ENCODE assay signal across 18 cellular contexts in the genomic region with DNA sequence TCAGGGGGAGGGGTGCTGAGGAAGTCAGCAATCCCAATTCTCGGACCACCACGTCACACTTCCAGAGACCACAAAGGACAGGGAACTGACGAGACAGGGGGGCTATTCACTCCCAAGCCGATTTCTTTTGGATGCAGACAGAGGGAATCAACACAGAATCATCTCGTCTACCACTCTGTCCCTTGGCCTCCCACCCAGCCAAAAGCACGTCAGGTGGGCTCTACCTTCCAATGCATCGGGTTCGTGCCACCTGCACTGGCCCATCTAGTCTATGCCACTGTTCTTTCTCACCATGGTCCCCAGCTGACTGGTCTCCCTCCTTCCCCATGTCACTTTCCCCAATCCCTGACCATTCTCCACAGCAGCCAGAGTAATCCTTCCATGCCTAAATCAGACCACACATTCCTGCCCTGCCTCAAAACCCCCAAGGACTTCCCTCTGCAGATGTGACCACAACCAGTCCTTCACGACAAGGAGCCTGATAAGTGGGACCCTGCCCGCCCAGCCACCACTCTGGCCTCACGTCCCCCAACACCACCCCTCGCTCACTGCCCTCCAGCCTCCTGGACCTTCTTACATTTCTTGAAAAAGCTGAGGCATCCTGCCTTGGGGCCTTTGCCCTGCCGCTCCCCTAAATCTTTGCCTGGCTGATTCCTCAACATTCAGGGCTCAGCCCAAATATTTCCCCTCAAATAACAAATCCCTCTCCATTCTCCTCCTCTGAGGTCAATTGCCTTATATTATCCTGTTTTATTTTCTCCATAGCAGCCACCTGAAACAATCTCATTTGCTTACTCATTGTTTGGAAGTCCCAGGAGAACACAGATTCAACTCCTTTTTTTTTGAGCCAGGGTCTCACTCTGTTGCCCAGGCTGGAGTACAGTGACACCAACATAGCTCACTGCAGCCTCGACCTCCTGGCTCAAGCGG.
DNase-seq lines count a peak whose midpoint lies in the region; TF ChIP-seq lines count a peak whose summit lies in the region.
"Had no signal": no experiment of that assay in that cellular context is flagged by ENCODE, and none has a peak within 500 bp of the region (broad histone marks: within the 10 kb centered on the region; RNA-seq: fewer than 3 reads in every experiment).

No MANE protein-coding gene starts in this region.

- peaks cover 27% of the 10 kb centered on the region for H3K79me1 ChIP-seq in mesenchymal stem cell (replicated peaks; ENCODE audit: low read length, poor library complexity, severe bottlenecking)

- no peak overlapping the region for H3K4me2 ChIP-seq in mesenchymal stem cell (ENCODE audit: low read length, poor library complexity, severe bottlenecking)
- H3K4me2 ChIP-seq in SK-N-SH, result no peak overlapping the region

- H2BK15ac ChIP-seq in mesenchymal stem cell (ENCODE audit: low read depth, poor library complexity, severe bottlenecking), result no peak overlapping the region

- DNase-seq in Caco-2 (no peak), astrocyte of the hippocampus (ENCODE audit: low read depth, low spot score) (peak; percentile 29), mesenchymal stem cell (no peak), SK-N-SH (no peak), RPMI8226 (no peak), GM13977 (ENCODE audit: low spot score) (no peak)
- no peak for DNase-seq in effector CD8-positive, alpha-beta T cell (lab: John Stamatoyannopoulos, UW)
- DNase-seq: activated CD4-positive, alpha-beta memory T cell treated with anti-CD3 and anti-CD28 coated beads for 36 hours; activated naive CD8-positive, alpha-beta T cell treated with anti-CD3 and anti-CD28 coated beads for 36 hours; activated T-cell treated with anti-CD3 and anti-CD28 coated beads, Interleukin-2, amount 50 U/mL, for 48 hours; DMS79 treated with DMSO at 0.1 percent for 48 hours; KG1; left lung; NCI-H2029; NCI-H510A; SW 1271 had no signal

- H3K27me3 Mint-ChIP-seq in Caco-2 (ENCODE audit: insufficient read depth, unreplicated experiment), result no peaks in the 10 kb centered on the region
- H3K27me3 Mint-ChIP-seq: activated CD4-positive, alpha-beta memory T cell treated with anti-CD3 and anti-CD28 coated beads for 36 hours; activated naive CD8-positive, alpha-beta T cell treated with anti-CD3 and anti-CD28 coated beads for 36 hours; stimulated activated memory B cell treated with anti-CD40 and anti-IgM and Interleukin-4, amounts not matched to agents 10 μg/mL and 1 μg/mL and 100 μg/mL, for 72 hours had no signal

- no peak overlapping the region for H2AFZ ChIP-seq in ACC112 (ENCODE audit: low read length, unreplicated experiment)
- no peak overlapping the region for H2AFZ ChIP-seq in mesenchymal stem cell (ENCODE audit: low read depth, low read length)
- no peak overlapping the region for H2AFZ ChIP-seq in SK-N-SH (ENCODE audit: low read depth)

- POLR2A ChIA-PET in Caco-2 (lab: Charles Lee) (no interaction called here), SK-N-SH (lab: Yijun Ruan, JAX) (no interaction called here)

- in situ Hi-C loops in GM13977 (cut with MboI; ENCODE audit: low pct_unique_long_range_greater_than_20kb, low sequenced_read_pairs, unreplicated experiment), result loop anchor here (25.0 kb wide), 1 partner anchor 1635 kb away; no protein-coding TSS in a partner anchor

- H2BK12ac ChIP-seq in mesenchymal stem cell (ENCODE audit: low read length in 2 of 2), result peak overlapping the region in 1 of 2 experiments; percentile 67

- H3K9ac ChIP-seq in mesenchymal stem cell (ENCODE audit: low read length), result peak overlapping the region; percentile 21
- no peak overlapping the region for H3K9ac ChIP-seq in SK-N-SH

- H4K91ac ChIP-seq in mesenchymal stem cell (ENCODE audit: low read length), result peak overlapping the region; percentile 70

- peak overlapping the region in 1 of 2 experiments; percentile 46 for H3K14ac ChIP-seq in mesenchymal stem cell (ENCODE audit: low read length in 2 of 2)

- peak overlapping the region; percentile 71 for H3K27ac ChIP-seq in ACC112 (ENCODE audit: low read depth, low read length)
- no peak overlapping the region for H3K27ac ChIP-seq in mesenchymal stem cell (ENCODE audit: low read length, poor library complexity, severe bottlenecking)
- H3K27ac ChIP-seq in SK-N-SH (ENCODE audit: low read depth in 2 of 2, low read length in 1 of 2), result no peak overlapping the region

- no peak for TF ChIP-seq EP300 in SK-N-SH (IDR thresholded peaks at IDR 0.05; ENCODE audit: borderline replicate concordance in 1 of 2, low read depth in 1 of 2, low read length in 1 of 2)

- peak overlapping the region; percentile 14 to 40 for H3K18ac ChIP-seq in mesenchymal stem cell (ENCODE audit: low read depth in 1 of 2, low read length in 2 of 2)

- H3K36me3 Mint-ChIP-seq in Caco-2 (ENCODE audit: insufficient read depth, unreplicated experiment), result peaks cover 77% of the 10 kb centered on the region

- peak overlapping the region; percentile 15 for H2BK120ac ChIP-seq in mesenchymal stem cell (ENCODE audit: low read depth, low read length)

- no peak overlapping the region for H4K8ac ChIP-seq in mesenchymal stem cell (ENCODE audit: low read length)

- TF ChIP-seq CTCF in Caco-2 (IDR thresholded peaks at IDR 0.05; ENCODE audit: insufficient read depth in 1 of 2, low read depth in 1 of 2, low read length in 1 of 2, severe bottlenecking in 1 of 2, unreplicated experiment in 1 of 2) (no peak), SK-N-SH (IDR thresholded peaks at IDR 0.05) (no peak), GM13977 (IDR thresholded peaks at IDR 0.05; ENCODE audit: extremely low read depth, insufficient read depth, missing control alignments) (no peak)

- H3K9me3 ChIP-seq in Caco-2 (no peaks in the 10 kb centered on the region), mesenchymal stem cell (ENCODE audit: control insufficient read depth, low read length) (peaks cover under 1% of the 10 kb centered on the region), SK-N-SH (no peaks in the 10 kb centered on the region)
- H3K9me3 ChIP-seq: left lung had no signal

- H2AK5ac ChIP-seq in mesenchymal stem cell (ENCODE audit: low read length, severe bottlenecking), result peak overlapping the region; percentile 60

- no peaks in the 10 kb centered on the region for H3K9me2 ChIP-seq in SK-N-SH

- no peak for TF ChIP-seq RAD21 in SK-N-SH (IDR thresholded peaks at IDR 0.05; ENCODE audit: low read length)

- no peak overlapping the region for H3K23ac ChIP-seq in mesenchymal stem cell (ENCODE audit: low read length in 2 of 2)

- H3K4ac ChIP-seq in mesenchymal stem cell (ENCODE audit: low read depth in 1 of 2, low read length in 2 of 2), result no peak overlapping the region

- H2BK5ac ChIP-seq in mesenchymal stem cell (ENCODE audit: low read depth, low read length, poor library complexity, severe bottlenecking), result no peak overlapping the region

- H3K79me2 ChIP-seq in ACC112 (ENCODE audit: control insufficient read depth, insufficient read depth, low read length, unreplicated experiment) (no peaks in the 10 kb centered on the region), SK-N-SH (ENCODE audit: insufficient read depth) (no peaks in the 10 kb centered on the region)

- peak overlapping the region; percentile 2 for H3K27ac Mint-ChIP-seq in Caco-2 (ENCODE audit: unreplicated experiment)
- H3K27ac Mint-ChIP-seq: activated CD4-positive, alpha-beta memory T cell treated with anti-CD3 and anti-CD28 coated beads for 36 hours; activated naive CD8-positive, alpha-beta T cell treated with anti-CD3 and anti-CD28 coated beads for 36 hours; stimulated activated memory B cell treated with anti-CD40 and anti-IgM and Interleukin-4, amounts not matched to agents 10 μg/mL and 1 μg/mL and 100 μg/mL, for 72 hours had no signal

- H3K27me3 ChIP-seq in ACC112 (ENCODE audit: insufficient read depth, low read length) (no peaks in the 10 kb centered on the region), Caco-2 (replicated peaks; ENCODE audit: control insufficient read depth, insufficient read depth, low read length) (no peaks in the 10 kb centered on the region), mesenchymal stem cell (ENCODE audit: control insufficient read depth in 1 of 2, insufficient read depth in 1 of 2, low read length in 2 of 2) (no peaks in the 10 kb centered on the region), SK-N-SH (ENCODE audit: insufficient read depth) (no peaks in the 10 kb centered on the region)
- H3K27me3 ChIP-seq: left lung had no signal

- intact Hi-C loops in Caco-2 (cut with micrococcal nuclease; ENCODE audit: unreplicated experiment), result no loop called here

- H4K20me1 ChIP-seq in SK-N-SH (ENCODE audit: insufficient read depth), result no peaks in the 10 kb centered on the region

- H3K4me3 Mint-ChIP-seq in Caco-2 (ENCODE audit: unreplicated experiment), result no peak overlapping the region
- H3K4me3 Mint-ChIP-seq: activated CD4-positive, alpha-beta memory T cell treated with anti-CD3 and anti-CD28 coated beads for 36 hours; activated naive CD8-positive, alpha-beta T cell treated with anti-CD3 and anti-CD28 coated beads for 36 hours; stimulated activated memory B cell treated with anti-CD40 and anti-IgM and Interleukin-4, amounts not matched to agents 10 μg/mL and 1 μg/mL and 100 μg/mL, for 72 hours had no signal

- H3F3A ChIP-seq in SK-N-SH (replicated peaks; ENCODE audit: insufficient read depth), result peaks cover 15% of the 10 kb centered on the region

- no TSS peak for BruUV-seq in Caco-2 (replicated peaks; lab: Mats Ljungman, UMichigan)

- H3K4me3 ChIP-seq in ACC112 (ENCODE audit: low read depth, low read length) (no peak overlapping the region), Caco-2 (ENCODE audit: low read depth, low read length) (no peak overlapping the region), mesenchymal stem cell (ENCODE audit: insufficient read depth in 1 of 2, low read depth in 1 of 2, low read length in 2 of 2) (no peak overlapping the region), SK-N-SH (ENCODE audit: low read depth in 2 of 2, low read length in 1 of 2) (no peak overlapping the region)
- H3K4me3 ChIP-seq: left lung had no signal

- no peaks in the 10 kb centered on the region for H3K9me3 Mint-ChIP-seq in Caco-2 (ENCODE audit: unreplicated experiment)
- H3K9me3 Mint-ChIP-seq: activated CD4-positive, alpha-beta memory T cell treated with anti-CD3 and anti-CD28 coated beads for 36 hours; stimulated activated memory B cell treated with anti-CD40 and anti-IgM and Interleukin-4, amounts not matched to agents 10 μg/mL and 1 μg/mL and 100 μg/mL, for 72 hours had no signal

- peaks cover 62% of the 10 kb centered on the region for H3K4me1 ChIP-seq in ACC112 (ENCODE audit: control insufficient read depth, insufficient read depth, low read length, unreplicated experiment)
- no peaks in the 10 kb centered on the region for H3K4me1 ChIP-seq in Caco-2
- H3K4me1 ChIP-seq in mesenchymal stem cell (ENCODE audit: control insufficient read depth, insufficient read depth, low read depth, low read length), result peaks cover 37% of the 10 kb centered on the region
- H3K4me1 ChIP-seq in SK-N-SH (ENCODE audit: control insufficient read depth in 1 of 2, insufficient read depth in 2 of 2, low read depth in 1 of 2, low read length in 1 of 2), result peaks cover 0 to 24% of the 10 kb centered on the region in 2 experiments; a peak in 2 of 4 replicates

- 89% methylated on average over 15 of the region's 15 CpGs for WGBS in mesenchymal stem cell
- 94% methylated on average over 15 of the region's 15 CpGs for WGBS in SK-N-SH (ENCODE audit: low lambda C conversion rate)

- CTCF ChIA-PET in Caco-2 (lab: Charles Lee) (no interaction called here), SK-N-SH (lab: Yijun Ruan, JAX) (interaction anchor here (1.0 kb wide), 1 partner anchor 14 kb away, joined by 3 read pairs; no protein-coding TSS in a partner anchor)

- H3K4me1 Mint-ChIP-seq in Caco-2 (ENCODE audit: low read depth, unreplicated experiment), result no peaks in the 10 kb centered on the region
- H3K4me1 Mint-ChIP-seq: activated naive CD8-positive, alpha-beta T cell treated with anti-CD3 and anti-CD28 coated beads for 36 hours; stimulated activated memory B cell treated with anti-CD40 and anti-IgM and Interleukin-4, amounts not matched to agents 10 μg/mL and 1 μg/mL and 100 μg/mL, for 72 hours had no signal

- H3K36me3 ChIP-seq in ACC112 (ENCODE audit: insufficient read depth, low read length) (peaks cover 28% of the 10 kb centered on the region), Caco-2 (ENCODE audit: control insufficient read depth, insufficient read depth, low read length) (peaks cover 4% of the 10 kb centered on the region), mesenchymal stem cell (ENCODE audit: control insufficient read depth in 1 of 2, insufficient read depth in 2 of 2, low read depth in 1 of 2, low read length in 2 of 2) (peaks cover 80 to 94% of the 10 kb centered on the region in 2 experiments), SK-N-SH (replicated peaks in 1 of 2; ENCODE audit: control insufficient read depth in 1 of 2, insufficient read depth in 2 of 2, low read length in 1 of 2) (peaks cover 45 to 72% of the 10 kb centered on the region in 2 experiments)
